In genomic region chr1:196827860-196828259, GRCh38 we compare ENCODE assay signal across 10 cellular contexts. TPM values are rescaled to one million over a fixed set of nuclear protein-coding genes. Genes with fewer than 3 reads are reported as not detected.
A peak's percentile ranks its signal among the peaks of the same experiment; 100 is the strongest.
DNase-seq lines count a peak whose midpoint lies in the region; ATAC-seq, FAIRE-seq and TF ChIP-seq lines count a peak whose summit lies in the region.
"Not testable (repeated sequence)": the region's sequence is repeated elsewhere in the genome, so short reads cannot be mapped to it uniquely, and the experiment has no call there.
"Had no signal": no experiment of that assay in that cellular context is flagged by ENCODE, and none has a peak within 500 bp of the region (broad histone marks: within the 10 kb centered on the region; RNA-seq: fewer than 3 reads in every experiment).

No MANE protein-coding gene starts in this region.

- H3K9me1 ChIP-seq in keratinocyte (ENCODE audit: control insufficient read depth, extremely low read depth, insufficient read depth, low read length): not testable (repeated sequence)

- not testable (repeated sequence) for H3K27ac ChIP-seq in keratinocyte (ENCODE audit: control insufficient read depth, insufficient read depth, low read length)

- not testable (repeated sequence) for TF ChIP-seq CTCF in cardiac fibroblast (IDR thresholded peaks at IDR 0.05; ENCODE audit: low read depth, low read length); keratinocyte (optimal IDR thresholded peaks at IDR 0.05 in 1 of 3, IDR thresholded peaks at IDR 0.05 in 1 of 3, conservative IDR thresholded peaks at IDR 0.05 in 1 of 3; ENCODE audit: extremely low read depth in 1 of 3, insufficient read depth in 2 of 3, low read length in 3 of 3)

- not testable (repeated sequence) for H2AFZ ChIP-seq in keratinocyte (ENCODE audit: control insufficient read depth, low read length)

- not testable (repeated sequence) for H3K36me3 ChIP-seq in keratinocyte (ENCODE audit: control insufficient read depth in 2 of 2, extremely low read depth in 1 of 2, insufficient read depth in 2 of 2, low read length in 2 of 2)

- H4K20me1 ChIP-seq in keratinocyte (ENCODE audit: control insufficient read depth, extremely low read depth, insufficient read depth, low read length): not testable (repeated sequence)

- in situ Hi-C loops in SK-MEL-5 (cut with HindIII; ENCODE audit: low pct_unique_long_range_greater_than_20kb, low sequenced_read_pairs): not testable (repeated sequence)

- peak; percentile 12 for DNase-seq in Daoy (ENCODE audit: low read depth)
- peak; percentile 73 to 92 for DNase-seq in NCI-H2081 (lab: John Stamatoyannopoulos, UW)
- peak; percentile 52 for DNase-seq in SK-MEL-5 (ENCODE audit: low read depth, low spot score)
- DNase-seq in cardiac fibroblast (ENCODE audit: low read depth in 2 of 2): peak; percentile 73 to 77
- peak; percentile 1 for DNase-seq in keratinocyte (ENCODE audit: low read depth, low spot score)
- peak; percentile 56 for DNase-seq in superior temporal gyrus (ENCODE audit: extremely low spot score)

- H3K4me3 ChIP-seq in cardiac fibroblast (replicated peaks in 1 of 2; ENCODE audit: low read depth in 2 of 2, low read length in 2 of 2); keratinocyte (ENCODE audit: control insufficient read depth in 2 of 3, extremely low read depth in 1 of 3, insufficient read depth in 2 of 3, low read depth in 1 of 3, low read length in 3 of 3): not testable (repeated sequence)

- not testable (repeated sequence) for H3K79me2 ChIP-seq in keratinocyte (ENCODE audit: control insufficient read depth, insufficient read depth, low read length)

- not testable (repeated sequence) for H3K4me2 ChIP-seq in keratinocyte (ENCODE audit: control insufficient read depth, extremely low read depth, insufficient read depth, low read depth, low read length)

- H3K9ac ChIP-seq in keratinocyte (ENCODE audit: control insufficient read depth, extremely low read depth, insufficient read depth, low read length): not testable (repeated sequence)

- FAIRE-seq in keratinocyte (lab: Jason Lieb, UNC): not testable (repeated sequence)

- dilution Hi-C loops in keratinocyte (cut with MboI; ENCODE audit: extremely low pct_ligation_motif_present, low sequenced_read_pairs): not testable (repeated sequence)

- H3K4me1 ChIP-seq in keratinocyte (ENCODE audit: control insufficient read depth, extremely low read depth, insufficient read depth, low read length): not testable (repeated sequence)

- ATAC-seq in GM21381 (IDR thresholded peaks at IDR 0.05; ENCODE audit: unreplicated experiment) (peak; percentile 96), HG03442 (IDR thresholded peaks at IDR 0.05; ENCODE audit: unreplicated experiment) (peak; percentile 97)

- not testable (repeated sequence) for H3K27me3 ChIP-seq in keratinocyte (ENCODE audit: control insufficient read depth, extremely low read depth, insufficient read depth, low read length)

- H3K9me3 ChIP-seq in keratinocyte (ENCODE audit: control insufficient read depth, low read depth, low read length): not testable (repeated sequence)

RNA-seq across cellular contexts. Expression of gene CFHR1, which starts 8.3 kb away (rescaled TPM):
- not detected in 2 replicates for total RNA-seq in Daoy (2014; rRNA removed; shearing (Covaris generic))
- total RNA-seq in SK-MEL-5 (2014; rRNA removed; shearing (Covaris generic)): not detected in 2 replicates
- polyA plus RNA-seq in SK-MEL-5 (2015; cell fraction: cytosol; rRNA removed): not detected in 2 replicates
- not detected in 2 replicates for polyA plus RNA-seq in SK-MEL-5 (2015; cell fraction: nucleus; rRNA removed)
- polyA plus RNA-seq in keratinocyte: not detected in 3 replicates
- polyA plus RNA-seq in keratinocyte (2011; ENCODE audit: low read depth): 0.25 TPM
- not detected in 2 replicates for polyA plus RNA-seq in keratinocyte (2011; cell fraction: cytosol; rRNA removed)
- not detected in 2 replicates for polyA plus RNA-seq in keratinocyte (2011; cell fraction: nucleus; rRNA removed)
- polyA plus RNA-seq in keratinocyte (2012; ENCODE audit: low replicate concordance): not detected in 2 replicates
- polyA minus RNA-seq in keratinocyte: not detected in 3 replicates
- polyA minus RNA-seq in keratinocyte (2011; cell fraction: cytosol; rRNA and poly(A)+ RNA removed): not detected
- not detected in 2 replicates for polyA minus RNA-seq in keratinocyte (2011; cell fraction: nucleus; rRNA and poly(A)+ RNA removed)
- total RNA-seq: thoracic aorta had no signal

RNA-seq across cellular contexts. Expression of gene CFHR3, which starts 53.2 kb away (rescaled TPM):
- total RNA-seq in Daoy (2014; rRNA removed; shearing (Covaris generic)): not detected in 2 replicates
- not detected in 2 replicates for total RNA-seq in SK-MEL-5 (2014; rRNA removed; shearing (Covaris generic))
- polyA plus RNA-seq in SK-MEL-5 (2015; cell fraction: cytosol; rRNA removed): not detected in 2 replicates
- 0.86 TPM in 1 of 2 replicates, not detected in the other for polyA plus RNA-seq in SK-MEL-5 (2015; cell fraction: nucleus; rRNA removed)
- not detected in 3 replicates for polyA plus RNA-seq in keratinocyte
- not detected for polyA plus RNA-seq in keratinocyte (2011; ENCODE audit: low read depth)
- not detected in 2 replicates for polyA plus RNA-seq in keratinocyte (2011; cell fraction: cytosol; rRNA removed)
- not detected in 2 replicates for polyA plus RNA-seq in keratinocyte (2011; cell fraction: nucleus; rRNA removed)
- polyA plus RNA-seq in keratinocyte (2012; ENCODE audit: low replicate concordance): not detected in 2 replicates
- polyA minus RNA-seq in keratinocyte: not detected in 3 replicates
- not detected for polyA minus RNA-seq in keratinocyte (2011; cell fraction: cytosol; rRNA and poly(A)+ RNA removed)
- polyA minus RNA-seq in keratinocyte (2011; cell fraction: nucleus; rRNA and poly(A)+ RNA removed): not detected in 2 replicates
- total RNA-seq: mucosa of descending colon had no signal

RNA-seq across cellular contexts. Expression of gene CFHR4, which starts 60.0 kb away (rescaled TPM):
- total RNA-seq in Daoy (2014; rRNA removed; shearing (Covaris generic)): not detected in 2 replicates
- 0.11 TPM in 1 of 2 replicates, not detected in the other for total RNA-seq in SK-MEL-5 (2014; rRNA removed; shearing (Covaris generic))
- polyA plus RNA-seq in SK-MEL-5 (2015; cell fraction: cytosol; rRNA removed): not detected in 2 replicates
- not detected in 2 replicates for polyA plus RNA-seq in SK-MEL-5 (2015; cell fraction: nucleus; rRNA removed)
- polyA plus RNA-seq in keratinocyte: not detected in 3 replicates
- polyA plus RNA-seq in keratinocyte (2011; ENCODE audit: low read depth): not detected
- not detected in 2 replicates for polyA plus RNA-seq in keratinocyte (2011; cell fraction: cytosol; rRNA removed)
- not detected in 2 replicates for polyA plus RNA-seq in keratinocyte (2011; cell fraction: nucleus; rRNA removed)
- not detected in 2 replicates for polyA plus RNA-seq in keratinocyte (2012; ENCODE audit: low replicate concordance)
- polyA minus RNA-seq in keratinocyte: not detected in 3 replicates
- not detected for polyA minus RNA-seq in keratinocyte (2011; cell fraction: cytosol; rRNA and poly(A)+ RNA removed)
- polyA minus RNA-seq in keratinocyte (2011; cell fraction: nucleus; rRNA and poly(A)+ RNA removed): not detected in 2 replicates
- total RNA-seq: mucosa of descending colon, thoracic aorta had no signal

Comparison
In these comparisons a context has a peak if more than half of its experiments do, and no peak if none do; other contexts are left out.
1. DNase-seq: peak in every context shown above with its lines; median percentile 82 in NCI-H2081; 75 in cardiac fibroblast; 56 in superior temporal gyrus; 52 in SK-MEL-5; 12 in Daoy; 1 in keratinocyte.